ENCODE assay signal across 8 cellular contexts in genomic region chr13:76723551-76724232, GRCh38.
DNase-seq lines count a peak whose midpoint lies in the region; ATAC-seq and TF ChIP-seq lines count a peak whose summit lies in the region.

No MANE protein-coding gene starts in this region.

- no peaks in the 10 kb centered on the region for H3K4me1 ChIP-seq in PC-3 (ENCODE audit: insufficient read depth, low read length)
- H3K4me1 ChIP-seq in foreskin keratinocyte, result no peaks in the 10 kb centered on the region
- peaks cover 6 to 21% of the 10 kb centered on the region in 2 donors for H3K4me1 ChIP-seq in gastrocnemius medialis

- H3K27ac Mint-ChIP-seq in chondrocyte (ENCODE audit: unreplicated experiment), result no peak overlapping the region

- no peaks in the 10 kb centered on the region for H3K9me3 ChIP-seq in PC-3 (ENCODE audit: low read length)
- H3K9me3 ChIP-seq in gastrocnemius medialis, result no peaks in the 10 kb centered on the region

- TF ChIP-seq CTCF in PC-3 (conservative IDR thresholded peaks at IDR 0.05; ENCODE audit: low read depth, low read length), result no peak
- no peak for TF ChIP-seq CTCF in foreskin keratinocyte (conservative IDR thresholded peaks at IDR 0.05)
- TF ChIP-seq CTCF in gastrocnemius medialis (IDR thresholded peaks at IDR 0.05 in 4 of 5, conservative IDR thresholded peaks at IDR 0.05 in 1 of 5), result no peak
- TF ChIP-seq CTCF in chondrocyte (IDR thresholded peaks at IDR 0.05), result no peak

- TF ChIP-seq POLR2A in gastrocnemius medialis (IDR thresholded peaks at IDR 0.05), result no peak

- CTCF ChIA-PET in PC-3 (lab: Charles Lee), result no interaction called here

- no peaks in the 10 kb centered on the region for H3K27me3 Mint-ChIP-seq in chondrocyte (ENCODE audit: low read depth)

- H2AFZ ChIP-seq in PC-3 (ENCODE audit: low read length), result no peak overlapping the region

- H3K4me3 ChIP-seq in PC-3 (ENCODE audit: low read length), result no peak overlapping the region
- no peak overlapping the region for H3K4me3 ChIP-seq in gastrocnemius medialis

- H3K4me2 ChIP-seq in PC-3 (ENCODE audit: low read length), result no peak overlapping the region

- H4K20me1 ChIP-seq in PC-3 (ENCODE audit: low read length), result no peaks in the 10 kb centered on the region

- DNase-seq in A172 (ENCODE audit: low spot score) (peak; percentile 52), PC-3 (peak; percentile 10), foreskin keratinocyte (peak; percentile 20 to 62), gastrocnemius medialis (peak in 1 of 2 donors; percentile 17), chondrocyte (ENCODE audit: low spot score) (no peak)

- H3F3A ChIP-seq in PC-3 (ENCODE audit: low read length, unreplicated experiment), result no peaks in the 10 kb centered on the region

- H3K79me2 ChIP-seq in PC-3 (ENCODE audit: low read length), result no peaks in the 10 kb centered on the region

- no TSS peak for BruUV-seq in PC-3 (replicated peaks; lab: Mats Ljungman, UMichigan)

- H3K27ac ChIP-seq in PC-3 (ENCODE audit: low read length), result no peak overlapping the region
- no peak overlapping the region for H3K27ac ChIP-seq in foreskin keratinocyte
- peak overlapping the region in 3 of 4 donors; percentile 3 to 49 (median 39) for H3K27ac ChIP-seq in gastrocnemius medialis

- no peak overlapping the region for H3K4me3 Mint-ChIP-seq in chondrocyte (ENCODE audit: unreplicated experiment)

- no peak overlapping the region for H3K9ac ChIP-seq in PC-3 (ENCODE audit: low read length)

- ATAC-seq in GM21447 (IDR thresholded peaks at IDR 0.05; ENCODE audit: unreplicated experiment) (peak; percentile 65), PC-3 (no peak), foreskin keratinocyte (peak; percentile 83), gastrocnemius medialis (peak; percentile 47 to 64), HG03521 (IDR thresholded peaks at IDR 0.05; ENCODE audit: unreplicated experiment) (no peak), GM18520 (IDR thresholded peaks at IDR 0.05; ENCODE audit: unreplicated experiment) (no peak)

- POLR2A ChIA-PET in PC-3 (lab: Charles Lee; ENCODE audit: unreplicated experiment), result no interaction called here

- intact Hi-C loops in PC-3 (cut with micrococcal nuclease) (no loop called here), gastrocnemius medialis (cut with DNase I; ENCODE audit: low total_unique reads) (loop anchor here (10.0 kb wide), 1 partner anchor 91 kb away; no protein-coding TSS in a partner anchor)

- no peaks in the 10 kb centered on the region for H3K9me2 ChIP-seq in PC-3 (replicated peaks; ENCODE audit: low read length)

- H3K9me3 Mint-ChIP-seq in chondrocyte (ENCODE audit: low read depth), result no peaks in the 10 kb centered on the region

- no peaks in the 10 kb centered on the region for H3K36me3 Mint-ChIP-seq in chondrocyte (ENCODE audit: low read depth)

- in situ Hi-C loops in gastrocnemius medialis (cut with MboI; ENCODE audit: low sequenced_read_pairs in 4 of 4), result no loop called here

- 0 out of 2 replicates have a peak, but pooled peaks cover 3% of the 10 kb centered on the region for H3K27me3 ChIP-seq in PC-3 (ENCODE audit: low read length)
- no peaks in the 10 kb centered on the region for H3K27me3 ChIP-seq in foreskin keratinocyte
- H3K27me3 ChIP-seq in gastrocnemius medialis, result no peaks in the 10 kb centered on the region

- no peaks in the 10 kb centered on the region for H3K4me1 Mint-ChIP-seq in chondrocyte (ENCODE audit: low read depth)

- H3K36me3 ChIP-seq in PC-3 (ENCODE audit: low read depth, low read length) (no peaks in the 10 kb centered on the region), gastrocnemius medialis (no peaks in the 10 kb centered on the region)

Comparison
In these comparisons a context has a peak if more than half of its experiments do, and no peak if none do; other contexts are left out.
1. ATAC-seq: peak in GM21447 (single experiment), foreskin keratinocyte (single experiment) and gastrocnemius medialis (2 of 2); none in PC-3 (single experiment), HG03521 (single experiment) and GM18520 (single experiment).
2. H3K27ac ChIP-seq: peak in gastrocnemius medialis (3 of 4); none in PC-3 (single experiment) and foreskin keratinocyte (single experiment).